Comparison of ENCODE assay signal across 14 cellular contexts in the genomic region with DNA sequence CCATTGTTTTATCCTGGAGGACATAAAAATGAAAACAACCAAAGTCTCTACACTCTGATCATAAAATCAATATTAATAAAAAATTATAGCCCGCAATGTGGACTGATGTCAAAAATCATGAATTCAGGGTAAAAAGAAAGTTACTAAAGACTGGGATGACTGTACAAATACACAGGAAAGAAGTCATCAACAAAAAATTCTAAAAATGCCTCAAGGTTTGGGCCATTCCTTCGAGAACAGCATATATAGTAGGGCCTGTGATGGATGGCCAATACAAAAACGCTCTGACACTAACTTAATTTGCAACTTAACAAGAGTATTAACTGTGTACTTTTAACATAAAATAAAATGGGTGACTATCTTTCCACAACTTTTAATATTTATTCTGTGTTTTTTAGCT.
DNase-seq lines count a peak whose midpoint lies in the region; ATAC-seq, FAIRE-seq and TF ChIP-seq lines count a peak whose summit lies in the region.
"Had no signal": no experiment of that assay in that cellular context is flagged by ENCODE, and none has a peak within 500 bp of the region (broad histone marks: within the 10 kb centered on the region; RNA-seq: fewer than 3 reads in every experiment).

No MANE protein-coding gene starts in this region.

- H3K79me2 ChIP-seq in mammary epithelial cell (ENCODE audit: insufficient read depth, low read length): no peaks in the 10 kb centered on the region

- peak; percentile 11 for DNase-seq in ACHN
- DNase-seq in HTR-8/SVneo (ENCODE audit: insufficient read length, low spot score): peak; percentile 34
- no peak for DNase-seq in mammary epithelial cell
- DNase-seq in foreskin melanocyte: peak; percentile 15
- no peak for DNase-seq in NCI-H446 treated with DMSO at 0.1 percent for 48 hours (lab: John Stamatoyannopoulos, UW)
- DNase-seq in D721Med (ENCODE audit: insufficient read length, low spot score): no peak
- no peak for DNase-seq in superior temporal gyrus (ENCODE audit: extremely low spot score)
- DNase-seq: activated CD4-positive, alpha-beta T cell treated with anti-CD3 and anti-CD28 coated beads for 36 hours; NCI-H187 treated with DMSO at 0.1 percent for 48 hours; RPMI8226; stimulated activated CD4-positive, alpha-beta T cell treated with anti-CD3 and anti-CD28 coated beads, Interleukin-1b, Interleukin-23, amount 100 ng/mL, for 48 hours; T-helper 17 cell had no signal

- peaks cover 10% of the 10 kb centered on the region for H3K4me1 ChIP-seq in mammary epithelial cell (ENCODE audit: insufficient read depth, low read length)

- peak overlapping the region; percentile 60 for H3K4me2 ChIP-seq in mammary epithelial cell (ENCODE audit: insufficient read depth, low read depth, low read length)

- H3K27me3 ChIP-seq in mammary epithelial cell (ENCODE audit: insufficient read depth, low read length): no peaks in the 10 kb centered on the region

- H3K27ac ChIP-seq in mammary epithelial cell (ENCODE audit: insufficient read depth, low read depth, low read length): no peak overlapping the region
- H3K27ac ChIP-seq: thoracic aorta had no signal

- intact Hi-C loops in mammary epithelial cell (cut with micrococcal nuclease): no loop called here

- in situ Hi-C loops in ACHN (cut with HindIII; ENCODE audit: low pct_ligation_motif_present, low pct_unique_long_range_greater_than_20kb, low sequenced_read_pairs) (no loop called here), mammary epithelial cell (cut with MboI; ENCODE audit: low sequenced_read_pairs in 2 of 2) (no loop called here)

- no peak for ATAC-seq in GM21717 (IDR thresholded peaks at IDR 0.05; ENCODE audit: unreplicated experiment)
- ATAC-seq: activated CD4-positive, alpha-beta T cell treated with anti-CD3 and anti-CD28 coated beads for 36 hours; T-helper 17 cell had no signal

- H3K9ac ChIP-seq in mammary epithelial cell (ENCODE audit: insufficient read depth, low read length): no peak overlapping the region

- CTCF ChIA-PET in mammary epithelial cell (lab: Charles Lee; ENCODE audit: low non-redundant PET): no interaction called here

- H3K9me3 ChIP-seq in mammary epithelial cell (replicated peaks; ENCODE audit: insufficient read depth, low read length): peaks cover 2% of the 10 kb centered on the region
- H3K9me3 ChIP-seq: thoracic aorta had no signal

- dilution Hi-C loops in mammary epithelial cell (cut with HindIII; ENCODE audit: low sequenced_read_pairs): no loop called here

- BruUV-seq in mammary epithelial cell (replicated peaks; lab: Mats Ljungman, UMichigan): no TSS peak

- H3K4me3 ChIP-seq in mammary epithelial cell (replicated peaks in 1 of 3; ENCODE audit: insufficient read depth in 1 of 3, low read depth in 2 of 3, low read length in 3 of 3): no peak overlapping the region
- H3K4me3 ChIP-seq: thoracic aorta had no signal

- WGBS in mammary epithelial cell (ENCODE audit: low coverage, missing lambda C conversion rate): 59% methylated on average over 3 of the region's 3 CpGs

- no peak for FAIRE-seq in HTR-8/SVneo (lab: Jason Lieb, UNC)
- FAIRE-seq in D721Med (lab: Jason Lieb, UNC): no peak

- TF ChIP-seq CTCF in mammary epithelial cell (conservative IDR thresholded peaks at IDR 0.05 in 1 of 2, IDR thresholded peaks at IDR 0.05 in 1 of 2; ENCODE audit: extremely low read depth in 1 of 2, insufficient read depth in 1 of 2, low read depth in 1 of 2, low read length in 2 of 2): no peak
- TF ChIP-seq CTCF in D721Med (IDR thresholded peaks at IDR 0.05; ENCODE audit: insufficient read depth, missing control alignments): no peak

- H3K36me3 ChIP-seq in mammary epithelial cell (ENCODE audit: insufficient read depth, low read length): no peaks in the 10 kb centered on the region
- H3K36me3 ChIP-seq: thoracic aorta had no signal

- H2AFZ ChIP-seq in mammary epithelial cell (ENCODE audit: low read depth, low read length): no peak overlapping the region

- H4K20me1 ChIP-seq in mammary epithelial cell (ENCODE audit: insufficient read depth, low read length): no peaks in the 10 kb centered on the region

Comparison
In these comparisons a context has a peak if more than half of its experiments do, and no peak if none do; other contexts are left out.
1. DNase-seq: peak in ACHN (single experiment), HTR-8/SVneo (single experiment) and foreskin melanocyte (single experiment); none in mammary epithelial cell (single experiment), NCI-H446 treated with DMSO at 0.1 percent for 48 hours (single experiment), D721Med (single experiment) and superior temporal gyrus (single experiment).